ENCODE assay signal across 25 cellular contexts in genomic region chr11:35589281-35589680, GRCh38.
"Had no signal": no experiment of that assay in that cellular context is flagged by ENCODE, and none has a peak within 500 bp of the region (broad histone marks: within the 10 kb centered on the region; RNA-seq: fewer than 3 reads in every experiment).

No MANE protein-coding gene starts in this region.

- H3K27ac ChIP-seq: breast epithelium had no signal

- H3K4me3 Mint-ChIP-seq: activated B cell treated with CpG ODN at 0.5 μM for 24 hours; activated CD4-positive, alpha-beta T cell treated with anti-CD3 and anti-CD28 coated beads, Interleukin-2, amount 10 ng/mL, durations not matched to agents 24 days and 14 days; activated CD8-positive, alpha-beta memory T cell treated with anti-CD3 and anti-CD28 coated beads, Interleukin-2, amount 10 ng/mL, durations not matched to agents 7 days and 5 days; activated naive CD4-positive, alpha-beta T cell treated with anti-CD3 and anti-CD28 coated beads, Interleukin-2, amount 50 U/mL, for 24 hours; activated T-cell treated with anti-CD3 and anti-CD28 coated beads, Interleukin-2, amount 50 U/mL, for 24 hours; activated T-helper 1 cell treated with anti-CD3 and anti-CD28 coated beads, Interleukin-12 subunit alpha, Interleukin-12 subunit beta, Interleukin-2, Interleukin-4 antibody, amounts not matched to agents 30 ng/mL and 10 ng/mL and 1 ng/mL, durations not matched to agents 14 hours and 24 hours and 36 hours; T-cell had no signal

- H3K9me3 ChIP-seq: breast epithelium had no signal

- H3K4me1 Mint-ChIP-seq: activated B cell treated with CpG ODN at 0.5 μM for 24 hours; activated CD4-positive, alpha-beta T cell treated with anti-CD3 and anti-CD28 coated beads, Interleukin-2, amount 10 ng/mL, durations not matched to agents 24 days and 14 days; activated CD8-positive, alpha-beta memory T cell treated with anti-CD3 and anti-CD28 coated beads, Interleukin-2, amount 10 ng/mL, durations not matched to agents 7 days and 5 days; activated naive CD4-positive, alpha-beta T cell treated with anti-CD3 and anti-CD28 coated beads, Interleukin-2, amount 50 U/mL, for 24 hours; T-cell had no signal

- H3K36me3 ChIP-seq: breast epithelium had no signal

- ATAC-seq: activated CD8-positive, alpha-beta memory T cell treated with anti-CD3 and anti-CD28 coated beads, Interleukin-2, amount 10 ng/mL, durations not matched to agents 7 days and 5 days; T-cell had no signal

- H3K27me3 ChIP-seq: breast epithelium had no signal

- H3K4me1 ChIP-seq: breast epithelium had no signal

- H3K27ac Mint-ChIP-seq: activated B cell treated with CpG ODN at 0.5 μM for 24 hours; activated CD4-positive, alpha-beta T cell treated with anti-CD3 and anti-CD28 coated beads, Interleukin-2, amount 10 ng/mL, durations not matched to agents 24 days and 14 days; activated CD8-positive, alpha-beta memory T cell treated with anti-CD3 and anti-CD28 coated beads, Interleukin-2, amount 10 ng/mL, durations not matched to agents 7 days and 5 days; activated naive CD4-positive, alpha-beta T cell treated with anti-CD3 and anti-CD28 coated beads, Interleukin-2, amount 50 U/mL, for 24 hours; activated T-cell treated with anti-CD3 and anti-CD28 coated beads, Interleukin-2, amount 50 U/mL, for 24 hours; activated T-helper 1 cell treated with anti-CD3 and anti-CD28 coated beads, Interleukin-12 subunit alpha, Interleukin-12 subunit beta, Interleukin-2, Interleukin-4 antibody, amounts not matched to agents 30 ng/mL and 10 ng/mL and 1 ng/mL, durations not matched to agents 14 hours and 24 hours and 36 hours; T-cell had no signal

- H3K9me3 Mint-ChIP-seq: activated B cell treated with CpG ODN at 0.5 μM for 24 hours; activated CD4-positive, alpha-beta T cell treated with anti-CD3 and anti-CD28 coated beads, Interleukin-2, amount 10 ng/mL, durations not matched to agents 24 days and 14 days; activated naive CD4-positive, alpha-beta T cell treated with anti-CD3 and anti-CD28 coated beads, Interleukin-2, amount 50 U/mL, for 24 hours; activated T-cell treated with anti-CD3 and anti-CD28 coated beads, Interleukin-2, amount 50 U/mL, for 24 hours; activated T-helper 1 cell treated with anti-CD3 and anti-CD28 coated beads, Interleukin-12 subunit alpha, Interleukin-12 subunit beta, Interleukin-2, Interleukin-4 antibody, amounts not matched to agents 30 ng/mL and 10 ng/mL and 1 ng/mL, durations not matched to agents 14 hours and 24 hours and 36 hours; T-cell had no signal

- DNase-seq: activated B cell treated with CpG ODN at 0.5 μM for 24 hours; activated CD4-positive, alpha-beta T cell treated with anti-CD3 and anti-CD28 coated beads for 1 hour; activated CD4-positive, alpha-beta T cell treated with anti-CD3 and anti-CD28 coated beads, Interleukin-2, amount 10 ng/mL, durations not matched to agents 24 days and 14 days; activated CD4-positive, alpha-beta T cell treated with anti-CD3 and anti-CD28 coated beads, Interleukin-2, amount 50 U/mL, for 48 hours; activated CD8-positive, alpha-beta memory T cell treated with anti-CD3 and anti-CD28 coated beads, Interleukin-2, amount 10 ng/mL, durations not matched to agents 7 days and 5 days; activated effector memory CD4-positive, alpha-beta T cell treated with Interleukin-2 at 50 U/mL for 16 hours; activated naive CD4-positive, alpha-beta T cell; activated T-cell treated with anti-CD3 and anti-CD28 coated beads, Interleukin-2, amount 50 U/mL, for 24 hours; aorta; central memory CD4-positive, alpha-beta T cell; Karpas-422; MM.1S; NCI-H1105; NCI-H1436; NCI-H1694 treated with DMSO at 0.1 percent for 48 hours; NCI-H2081; NCI-H446; NCI-H524; SHP77; T-cell; T-helper 2 cell; T1000 had no signal

- H3K36me3 Mint-ChIP-seq: activated CD8-positive, alpha-beta memory T cell treated with anti-CD3 and anti-CD28 coated beads, Interleukin-2, amount 10 ng/mL, durations not matched to agents 7 days and 5 days; activated naive CD4-positive, alpha-beta T cell treated with anti-CD3 and anti-CD28 coated beads, Interleukin-2, amount 50 U/mL, for 24 hours; T-cell had no signal

- H3K4me3 ChIP-seq: breast epithelium had no signal
